12 cellular contexts compared by ENCODE assay signal in the genomic region with DNA sequence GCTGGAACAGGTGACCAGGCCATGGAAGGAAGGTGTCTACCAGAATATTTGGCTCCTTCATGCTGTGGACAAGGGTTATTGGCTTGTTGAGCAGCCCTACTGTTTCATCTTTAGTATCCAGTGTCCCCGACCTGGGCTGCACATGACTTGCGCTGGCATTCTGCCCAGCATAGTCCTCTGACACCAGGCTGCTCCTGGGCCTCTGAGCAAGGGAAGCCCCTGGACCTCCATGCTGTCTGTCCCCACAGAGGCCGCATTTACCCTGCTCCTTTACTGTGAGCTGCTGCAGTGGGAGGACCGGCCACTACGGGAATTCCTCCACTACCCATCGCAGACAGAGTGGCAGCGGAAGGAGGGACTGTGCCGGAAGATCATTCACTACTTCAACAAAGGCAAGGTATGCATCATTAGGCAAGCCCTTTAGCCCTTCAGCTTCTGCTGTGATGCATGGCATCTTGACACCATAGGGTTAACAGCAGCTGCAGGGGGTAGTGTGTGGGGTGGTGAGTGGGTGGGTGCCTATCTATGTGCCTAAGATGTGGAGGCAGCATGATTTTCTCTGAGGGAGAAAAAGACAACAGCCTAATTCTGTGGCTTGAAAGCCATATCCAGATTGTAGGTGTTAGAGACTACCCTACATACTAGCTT. TPM values are rescaled to one million over a fixed set of nuclear protein-coding genes. Genes with fewer than 3 reads are reported as not detected.
DNase-seq lines count a peak whose midpoint lies in the region; TF ChIP-seq lines count a peak whose summit lies in the region.
"Had no signal": no experiment of that assay in that cellular context is flagged by ENCODE, and none has a peak within 500 bp of the region (broad histone marks: within the 10 kb centered on the region; RNA-seq: fewer than 3 reads in every experiment).

No MANE protein-coding gene starts in this region.

- TF ChIP-seq CTCF in breast epithelium (IDR thresholded peaks at IDR 0.05), result no peak
- no peak for TF ChIP-seq CTCF in hepatocyte (IDR thresholded peaks at IDR 0.05; ENCODE audit: poor library complexity)
- TF ChIP-seq CTCF in suprapubic skin (IDR thresholded peaks at IDR 0.05), result no peak

- H3K4me1 ChIP-seq in HUES64 (ENCODE audit: insufficient read depth, low read length) (peaks cover 20% of the 10 kb centered on the region), breast epithelium (no peaks in the 10 kb centered on the region), hepatocyte (ENCODE audit: insufficient read depth) (peaks cover 14% of the 10 kb centered on the region), suprapubic skin (peaks cover 20% of the 10 kb centered on the region)

- intact Hi-C loops in breast epithelium (cut with DNase I; ENCODE audit: low total_unique reads), result no loop called here

- no peaks in the 10 kb centered on the region for H3K9me2 ChIP-seq in hepatocyte (replicated peaks; ENCODE audit: insufficient read depth)

- H3K9me3 ChIP-seq in HUES64 (ENCODE audit: insufficient read depth, low read depth, low read length), result no peaks in the 10 kb centered on the region
- H3K9me3 ChIP-seq in breast epithelium, result no peaks in the 10 kb centered on the region
- H3K9me3 ChIP-seq in hepatocyte (ENCODE audit: low read depth), result no peaks in the 10 kb centered on the region
- H3K9me3 ChIP-seq in suprapubic skin, result no peaks in the 10 kb centered on the region

- H3K27ac ChIP-seq in HUES64 (ENCODE audit: low read depth, low read length) (peak overlapping the region; percentile 24; the same call in 1 of the 2 replicates), breast epithelium (peak overlapping the region; percentile 34 to 80), hepatocyte (peak overlapping the region; percentile 90), suprapubic skin (peak overlapping the region; percentile 42)

- TF ChIP-seq POLR2A in breast epithelium (IDR thresholded peaks at IDR 0.05) (no peak), suprapubic skin (IDR thresholded peaks at IDR 0.05) (no peak)

- TF ChIP-seq EP300 in suprapubic skin (IDR thresholded peaks at IDR 0.05), result no peak

- H3K9ac ChIP-seq in HUES64 (ENCODE audit: low read depth, low read length), result peak overlapping the region; percentile 36; the same call in 1 of the 2 replicates

- H2AFZ ChIP-seq in hepatocyte, result no peak overlapping the region

- H3K79me2 ChIP-seq in hepatocyte, result no peaks in the 10 kb centered on the region

- H3K27me3 ChIP-seq in HUES64 (ENCODE audit: insufficient read depth, low read length), result no peaks in the 10 kb centered on the region
- no peaks in the 10 kb centered on the region for H3K27me3 ChIP-seq in breast epithelium
- no peaks in the 10 kb centered on the region for H3K27me3 ChIP-seq in hepatocyte
- H3K27me3 ChIP-seq in suprapubic skin, result no peaks in the 10 kb centered on the region

- H3K4me3 ChIP-seq in HUES64 (ENCODE audit: low read length) (no peak overlapping the region), breast epithelium (no peak overlapping the region), hepatocyte (no peak overlapping the region), suprapubic skin (no peak overlapping the region)

- H4K20me1 ChIP-seq in hepatocyte (ENCODE audit: insufficient read depth, poor library complexity, severe bottlenecking), result no peaks in the 10 kb centered on the region

- DNase-seq in breast epithelium (ENCODE audit: low spot score in 2 of 2) (no peak), hepatocyte (ENCODE audit: low spot score) (no peak), suprapubic skin (ENCODE audit: low spot score in 2 of 2) (no peak), iPS-NIHi7 (ENCODE audit: extremely low spot score) (no peak), SHP77 treated with DMSO at 0.1 percent for 48 hours (lab: John Stamatoyannopoulos, UW) (no peak), hippocampal formation (lab: John Stamatoyannopoulos, UW) (no peak), NCI-H1694 (lab: John Stamatoyannopoulos, UW) (no peak)
- DNase-seq: DMS79 treated with DMSO at 0.1 percent for 48 hours; NCI-H526; nephron progenitor cell; stimulated activated CD4-positive, alpha-beta T cell treated with anti-CD3 and anti-CD28 coated beads, Interleukin-4, amount 100 ng/mL, for 4 hours had no signal

- peak overlapping the region; percentile 21 for H3K4me2 ChIP-seq in hepatocyte

- WGBS in HUES64, result 92% methylated on average over 8 of the region's 8 CpGs
- WGBS in hepatocyte (ENCODE audit: low lambda C conversion rate, missing lambda C conversion rate), result 93% methylated on average over 8 of the region's 8 CpGs
- 88% methylated on average over 5 of the region's 8 CpGs for WGBS in suprapubic skin

- peaks cover 8% of the 10 kb centered on the region; the same call in 1 of the 2 replicates for H3K36me3 ChIP-seq in HUES64 (ENCODE audit: insufficient read depth, low read length)
- no peaks in the 10 kb centered on the region for H3K36me3 ChIP-seq in breast epithelium
- H3K36me3 ChIP-seq in hepatocyte (replicated peaks; ENCODE audit: insufficient read depth, low read depth), result no peaks in the 10 kb centered on the region
- no peaks in the 10 kb centered on the region for H3K36me3 ChIP-seq in suprapubic skin

RNA-seq across cellular contexts. Expression of a gene that starts 44.0 kb away (rescaled TPM):
- polyA plus RNA-seq in HUES64 (2013, experiment 1 of 2), result 125 TPM
- 134 TPM for polyA plus RNA-seq in HUES64 (2013, experiment 2 of 2)
- total RNA-seq in breast epithelium (10 to 100 TPM; 34.2 to 80.6 (median 40.0) TPM), hepatocyte (173 and 178 TPM in 2 replicates), suprapubic skin (10 to 100 TPM; 21.7 to 64.0 (median 52.8) TPM)
- polyA plus RNA-seq in hepatocyte, result 224 and 225 TPM in 2 replicates

RNA-seq across cellular contexts. Expression of a gene that starts 50.0 kb away (rescaled TPM):
- polyA plus RNA-seq in HUES64 (2013, experiment 1 of 2), result 34.8 TPM
- polyA plus RNA-seq in HUES64 (2013, experiment 2 of 2), result 36.2 TPM
- total RNA-seq in breast epithelium (10 to 100 TPM; 24.6 to 32.5 (median 28.7) TPM), hepatocyte (28.6 and 31.0 TPM in 2 replicates), suprapubic skin (10 to 100 TPM; 33.6 to 50.9 (median 41.7) TPM)
- polyA plus RNA-seq in hepatocyte, result 30.6 and 33.3 TPM in 2 replicates

Comparison
In these comparisons a context has a peak if more than half of its experiments do, and no peak if none do; other contexts are left out.
1. H3K27ac ChIP-seq: peak in every context shown above with its lines; median percentile 90 in hepatocyte; 57 in breast epithelium; 42 in suprapubic skin; 24 in HUES64.